9 cellular contexts compared by ENCODE assay signal in genomic region chr18:35267809-35268208, GRCh38. TPM values are rescaled to one million over a fixed set of nuclear protein-coding genes. Genes with fewer than 3 reads are reported as not detected.
DNase-seq lines count a peak whose midpoint lies in the region; ATAC-seq and TF ChIP-seq lines count a peak whose summit lies in the region.
"Had no signal": no experiment of that assay in that cellular context is flagged by ENCODE, and none has a peak within 500 bp of the region (broad histone marks: within the 10 kb centered on the region; RNA-seq: fewer than 3 reads in every experiment).

No MANE protein-coding gene starts in this region.

- in situ Hi-C loops in astrocyte of the cerebellum (cut with HindIII; ENCODE audit: low sequenced_read_pairs) = no loop called here

- intact Hi-C loops in left colon (cut with DNase I, micrococcal nuclease) (no loop called here), testis (cut with DNase I; ENCODE audit: low total_unique reads) (no loop called here)

- DNase-seq in NCI-H510A (lab: John Stamatoyannopoulos, UW) (peak; percentile 24), NCI-H510A treated with DMSO at 0.1 percent for 48 hours (lab: John Stamatoyannopoulos, UW) (no peak), astrocyte of the cerebellum (ENCODE audit: low read depth) (no peak), left colon (peak; percentile 33 to 54), testis (peak; percentile 33), Kasumi-1 (lab: John Stamatoyannopoulos, UW) (no peak), UCSD-AML1 (lab: John Stamatoyannopoulos, UW; ENCODE audit: unreplicated experiment) (no peak)

- WGBS in testis, 2 donors = 15 to 36% methylated on average over 21 to 30 of the region's 30 CpGs

- H3K27me3 ChIP-seq in testis = no peaks in the 10 kb centered on the region

- TF ChIP-seq CTCF in astrocyte of the cerebellum (IDR thresholded peaks at IDR 0.05; ENCODE audit: low read depth, low read length, missing control alignments) (no peak), testis (IDR thresholded peaks at IDR 0.05) (no peak)

- H3K4me1 ChIP-seq in testis = peaks cover 5% of the 10 kb centered on the region
- H3K4me1 ChIP-seq: A549 had no signal

- H3K4me3 ChIP-seq in astrocyte of the cerebellum (ENCODE audit: low read depth, low read length) = peak overlapping the region; percentile 43
- peak overlapping the region; percentile 68 to 70 for H3K4me3 ChIP-seq in testis
- H3K4me3 ChIP-seq: A549 had no signal

- H3K27ac ChIP-seq in testis = peak overlapping the region in 1 of 2 donors; percentile 79
- H3K27ac ChIP-seq: A549 had no signal

- ATAC-seq in left colon = peak; percentile 64
- no peak for ATAC-seq in HG02981 (IDR thresholded peaks at IDR 0.05; ENCODE audit: unreplicated experiment)
- ATAC-seq: A549 had no signal

- H3K36me3 ChIP-seq in testis (ENCODE audit: low read depth, missing control alignments) = no peaks in the 10 kb centered on the region

- no peak for TF ChIP-seq POLR2A in testis (IDR thresholded peaks at IDR 0.05)

- no peaks in the 10 kb centered on the region for H3K9me3 ChIP-seq in testis

RNA-seq across cellular contexts. Expression of gene ZSCAN30, which starts 22.2 kb away (rescaled TPM):
- total RNA-seq in left colon = 10 to 100 TPM; 12.9 to 13.0 TPM
- 10 to 100 TPM; 24.5 to 31.5 TPM for total RNA-seq in testis
- polyA plus RNA-seq in testis (ENCODE audit: insufficient read depth, low read depth, low replicate concordance) = 15.9 TPM

RNA-seq across cellular contexts. Expression of gene ZNF397, which starts 27.0 kb away (rescaled TPM):
- total RNA-seq in left colon (10 to 100 TPM; 18.0 to 20.1 TPM), testis (10 to 100 TPM; 32.2 to 36.6 TPM)
- polyA plus RNA-seq in testis (ENCODE audit: insufficient read depth, low read depth, low replicate concordance) = 21.6 TPM

Comparison
In these comparisons a context has a peak if more than half of its experiments do, and no peak if none do; other contexts are left out.
1. DNase-seq: peak in NCI-H510A (single experiment), left colon (2 of 2) and testis (single experiment); none in NCI-H510A treated with DMSO at 0.1 percent for 48 hours (single experiment), astrocyte of the cerebellum (single experiment), Kasumi-1 (0 of 2) and UCSD-AML1 (single experiment).